Comparison of ENCODE assay signal across 14 cellular contexts in genomic region chr6:109469591-109470189, GRCh38. TPM values are rescaled to one million over a fixed set of nuclear protein-coding genes. Genes with fewer than 3 reads are reported as not detected.
A peak's percentile ranks its signal among the peaks of the same experiment; 100 is the strongest.
DNase-seq lines count a peak whose midpoint lies in the region; ATAC-seq and TF ChIP-seq lines count a peak whose summit lies in the region.
"Had no signal": no experiment of that assay in that cellular context is flagged by ENCODE, and none has a peak within 500 bp of the region (broad histone marks: within the 10 kb centered on the region; RNA-seq: fewer than 3 reads in every experiment).

No MANE protein-coding gene starts in this region.

- H3K27me3 Mint-ChIP-seq in T-helper 1 cell treated with Interleukin-12 subunit alpha and Interleukin-12 subunit beta and Interleukin-4 antibody, amounts not matched to agents 30 μg/mL and 1 μg/mL, for 36 hours (ENCODE audit: low read depth) = no peaks in the 10 kb centered on the region
- no peaks in the 10 kb centered on the region for H3K27me3 Mint-ChIP-seq in activated naive CD4-positive, alpha-beta T cell treated with anti-CD3 and anti-CD28 coated beads, Interleukin-2, amount 50 U/mL, for 24 hours
- H3K27me3 Mint-ChIP-seq in activated naive CD4-positive, alpha-beta T cell treated with anti-CD3 and anti-CD28 coated beads for 36 hours (ENCODE audit: low read depth) = no peaks in the 10 kb centered on the region
- H3K27me3 Mint-ChIP-seq in activated CD8-positive, alpha-beta T cell treated with anti-CD3 and anti-CD28 coated beads for 36 hours = no peaks in the 10 kb centered on the region
- no peaks in the 10 kb centered on the region for H3K27me3 Mint-ChIP-seq in naive thymus-derived CD8-positive, alpha-beta T cell

- peaks cover 81% of the 10 kb centered on the region for H3K36me3 Mint-ChIP-seq in T-helper 1 cell treated with Interleukin-12 subunit alpha and Interleukin-12 subunit beta and Interleukin-4 antibody, amounts not matched to agents 30 μg/mL and 1 μg/mL, for 36 hours (ENCODE audit: low read depth)
- peaks cover 43% of the 10 kb centered on the region for H3K36me3 Mint-ChIP-seq in activated naive CD4-positive, alpha-beta T cell treated with anti-CD3 and anti-CD28 coated beads, Interleukin-2, amount 50 U/mL, for 24 hours
- peaks cover 63% of the 10 kb centered on the region for H3K36me3 Mint-ChIP-seq in activated naive CD4-positive, alpha-beta T cell treated with anti-CD3 and anti-CD28 coated beads for 36 hours (ENCODE audit: low read depth)
- H3K36me3 Mint-ChIP-seq in activated CD8-positive, alpha-beta T cell treated with anti-CD3 and anti-CD28 coated beads for 36 hours (ENCODE audit: low read depth) = peaks cover 80% of the 10 kb centered on the region
- peaks cover 6 to 98% (median 32%) of the 10 kb centered on the region in 3 donors for H3K36me3 Mint-ChIP-seq in naive thymus-derived CD8-positive, alpha-beta T cell

- TF ChIP-seq CTCF in activated CD8-positive, alpha-beta T cell treated with anti-CD3 and anti-CD28 coated beads for 36 hours (IDR thresholded peaks at IDR 0.05) = no peak

- peak overlapping the region; percentile 42 for H3K27ac Mint-ChIP-seq in T-helper 1 cell treated with Interleukin-12 subunit alpha and Interleukin-12 subunit beta and Interleukin-4 antibody, amounts not matched to agents 30 μg/mL and 1 μg/mL, for 36 hours
- H3K27ac Mint-ChIP-seq in activated naive CD4-positive, alpha-beta T cell treated with anti-CD3 and anti-CD28 coated beads, Interleukin-2, amount 50 U/mL, for 24 hours = peak overlapping the region; percentile 49
- H3K27ac Mint-ChIP-seq in activated naive CD4-positive, alpha-beta T cell treated with anti-CD3 and anti-CD28 coated beads for 36 hours = no peak overlapping the region
- peak overlapping the region; percentile 10 for H3K27ac Mint-ChIP-seq in activated CD8-positive, alpha-beta T cell treated with anti-CD3 and anti-CD28 coated beads for 36 hours
- peak overlapping the region; percentile 23 to 90 (median 61) for H3K27ac Mint-ChIP-seq in naive thymus-derived CD8-positive, alpha-beta T cell

- CTCF ChIA-PET in activated naive CD4-positive, alpha-beta T cell treated with anti-CD3 and anti-CD28 coated beads for 36 hours (lab: Charles Lee) = interaction anchor here (0.8 to 1.1 kb wide), 2 partner anchors 9 to 86 kb away, joined by 3 to 5 read pairs; no protein-coding TSS in a partner anchor
- CTCF ChIA-PET in activated CD8-positive, alpha-beta T cell treated with anti-CD3 and anti-CD28 coated beads for 36 hours (lab: Charles Lee) = interaction anchor here (1.0 to 1.7 kb wide), 4 partner anchors 9 to 13 kb away, joined by 3 to 7 read pairs (median 5); partner anchors contain the start of gene MICAL1

- intact Hi-C loops in activated naive CD4-positive, alpha-beta T cell treated with anti-CD3 and anti-CD28 coated beads for 36 hours (cut with micrococcal nuclease) = no loop called here
- intact Hi-C loops in activated CD8-positive, alpha-beta T cell treated with anti-CD3 and anti-CD28 coated beads for 36 hours (cut with micrococcal nuclease) = no loop called here

- POLR2A ChIA-PET in activated CD8-positive, alpha-beta T cell treated with anti-CD3 and anti-CD28 coated beads for 36 hours (lab: Charles Lee) = interaction anchor here (1.0 to 1.7 kb wide), 2 partner anchors 9 kb away, joined by 3 to 4 read pairs; no protein-coding TSS in a partner anchor
- POLR2A ChIA-PET in naive thymus-derived CD8-positive, alpha-beta T cell (lab: Charles Lee) = interaction anchor here (1.1 to 1.4 kb wide), 4 partner anchors 10 to 25 kb away, joined by 3 to 5 read pairs (median 3); partner anchors contain the start of gene ZBTB24

- H3K9me3 Mint-ChIP-seq in T-helper 1 cell treated with Interleukin-12 subunit alpha and Interleukin-12 subunit beta and Interleukin-4 antibody, amounts not matched to agents 30 μg/mL and 1 μg/mL, for 36 hours = no peaks in the 10 kb centered on the region
- H3K9me3 Mint-ChIP-seq in activated naive CD4-positive, alpha-beta T cell treated with anti-CD3 and anti-CD28 coated beads, Interleukin-2, amount 50 U/mL, for 24 hours = no peaks in the 10 kb centered on the region
- no peaks in the 10 kb centered on the region for H3K9me3 Mint-ChIP-seq in activated naive CD4-positive, alpha-beta T cell treated with anti-CD3 and anti-CD28 coated beads for 36 hours
- H3K9me3 Mint-ChIP-seq in activated CD8-positive, alpha-beta T cell treated with anti-CD3 and anti-CD28 coated beads for 36 hours = no peaks in the 10 kb centered on the region
- H3K9me3 Mint-ChIP-seq in naive thymus-derived CD8-positive, alpha-beta T cell = no peaks in the 10 kb centered on the region

- ATAC-seq in activated CD8-positive, alpha-beta T cell treated with anti-CD3 and anti-CD28 coated beads for 36 hours = no peak
- no peak for ATAC-seq in naive thymus-derived CD8-positive, alpha-beta T cell
- no peak for ATAC-seq in GM21367 (IDR thresholded peaks at IDR 0.05; ENCODE audit: unreplicated experiment)

- DNase-seq in T-helper 1 cell (no peak), retina (no peak)
- DNase-seq in activated naive CD4-positive, alpha-beta T cell treated with anti-CD3 and anti-CD28 coated beads for 36 hours = no peak
- DNase-seq in activated CD8-positive, alpha-beta T cell treated with anti-CD3 and anti-CD28 coated beads for 36 hours = no peak
- no peak for DNase-seq in naive thymus-derived CD8-positive, alpha-beta T cell
- DNase-seq: Calu3, MV-4-11, NCI-H1417 treated with DMSO at 0.1 percent for 48 hours, NCI-H2029 treated with DMSO at 0.1 percent for 48 hours, NCI-H510A treated with DMSO at 0.1 percent for 48 hours, Peyer's patch had no signal

- H3K4me3 Mint-ChIP-seq in T-helper 1 cell treated with Interleukin-12 subunit alpha and Interleukin-12 subunit beta and Interleukin-4 antibody, amounts not matched to agents 30 μg/mL and 1 μg/mL, for 36 hours = no peak overlapping the region
- no peak overlapping the region for H3K4me3 Mint-ChIP-seq in activated naive CD4-positive, alpha-beta T cell treated with anti-CD3 and anti-CD28 coated beads, Interleukin-2, amount 50 U/mL, for 24 hours
- H3K4me3 Mint-ChIP-seq in activated naive CD4-positive, alpha-beta T cell treated with anti-CD3 and anti-CD28 coated beads for 36 hours = no peak overlapping the region
- no peak overlapping the region for H3K4me3 Mint-ChIP-seq in activated CD8-positive, alpha-beta T cell treated with anti-CD3 and anti-CD28 coated beads for 36 hours
- H3K4me3 Mint-ChIP-seq in naive thymus-derived CD8-positive, alpha-beta T cell = peak overlapping the region in 1 of 10 donors; percentile 0

- peaks cover 56% of the 10 kb centered on the region for H3K4me1 Mint-ChIP-seq in T-helper 1 cell treated with Interleukin-12 subunit alpha and Interleukin-12 subunit beta and Interleukin-4 antibody, amounts not matched to agents 30 μg/mL and 1 μg/mL, for 36 hours (ENCODE audit: low read depth)
- H3K4me1 Mint-ChIP-seq in activated naive CD4-positive, alpha-beta T cell treated with anti-CD3 and anti-CD28 coated beads, Interleukin-2, amount 50 U/mL, for 24 hours = peaks cover 82% of the 10 kb centered on the region
- H3K4me1 Mint-ChIP-seq in activated naive CD4-positive, alpha-beta T cell treated with anti-CD3 and anti-CD28 coated beads for 36 hours (ENCODE audit: low read depth) = peaks cover 51% of the 10 kb centered on the region
- peaks cover 70% of the 10 kb centered on the region for H3K4me1 Mint-ChIP-seq in activated CD8-positive, alpha-beta T cell treated with anti-CD3 and anti-CD28 coated beads for 36 hours (ENCODE audit: low read depth)
- H3K4me1 Mint-ChIP-seq in naive thymus-derived CD8-positive, alpha-beta T cell = peaks cover 29 to 77% (median 59%) of the 10 kb centered on the region in 4 donors

RNA-seq across cellular contexts. Expression of gene ZBTB24, which starts 13.3 kb away (rescaled TPM):
- total RNA-seq in activated naive CD4-positive, alpha-beta T cell treated with anti-CD3 and anti-CD28 coated beads for 36 hours = 1 to 10 TPM; 6.9 to 7.4 TPM
- total RNA-seq in activated CD8-positive, alpha-beta T cell treated with anti-CD3 and anti-CD28 coated beads for 36 hours = 10 to 100 TPM; 10.5 to 11.8 TPM
- total RNA-seq in naive thymus-derived CD8-positive, alpha-beta T cell = 10 to 100 TPM; 21.1 to 24.7 TPM
- 1 to 10 TPM; 6.6 to 8.8 (median 8.2) TPM for polyA plus RNA-seq in naive thymus-derived CD8-positive, alpha-beta T cell

RNA-seq across cellular contexts. Expression of gene MICAL1, which starts 14.1 kb away (rescaled TPM):
- total RNA-seq in activated naive CD4-positive, alpha-beta T cell treated with anti-CD3 and anti-CD28 coated beads for 36 hours = 10 to 100 TPM; 20.4 to 22.9 TPM
- total RNA-seq in activated CD8-positive, alpha-beta T cell treated with anti-CD3 and anti-CD28 coated beads for 36 hours = 10 to 100 TPM; 17.7 TPM
- 10 to 100 TPM; 56.5 to 60.1 TPM for total RNA-seq in naive thymus-derived CD8-positive, alpha-beta T cell
- polyA plus RNA-seq in naive thymus-derived CD8-positive, alpha-beta T cell = 10 to 100 TPM in 2 of 3 donors, 1 to 10 TPM in 1; 8.9 to 13.8 (median 13.2) TPM

RNA-seq across cellular contexts. Expression of gene SMPD2, which starts 29.2 kb away (rescaled TPM):
- 1 to 10 TPM; 9.4 to 9.7 TPM for total RNA-seq in activated naive CD4-positive, alpha-beta T cell treated with anti-CD3 and anti-CD28 coated beads for 36 hours
- 1 to 10 TPM; 8.7 to 9.6 TPM for total RNA-seq in activated CD8-positive, alpha-beta T cell treated with anti-CD3 and anti-CD28 coated beads for 36 hours
- total RNA-seq in naive thymus-derived CD8-positive, alpha-beta T cell = 10 to 100 TPM; 15.1 to 16.3 TPM
- 1 to 10 TPM; 5.8 to 8.2 (median 6.7) TPM for polyA plus RNA-seq in naive thymus-derived CD8-positive, alpha-beta T cell

RNA-seq across cellular contexts. Expression of gene PPIL6, which starts 29.3 kb away (rescaled TPM):
- under 1 TPM in 1 of 2 experiments, not detected in 1; 0.19 TPM for total RNA-seq in activated naive CD4-positive, alpha-beta T cell treated with anti-CD3 and anti-CD28 coated beads for 36 hours
- total RNA-seq in activated CD8-positive, alpha-beta T cell treated with anti-CD3 and anti-CD28 coated beads for 36 hours = under 1 TPM; 0.27 to 0.38 TPM
- 1 to 10 TPM in 1 of 2 experiments, under 1 TPM in 1; 0.66 to 1.3 TPM for total RNA-seq in naive thymus-derived CD8-positive, alpha-beta T cell
- polyA plus RNA-seq in naive thymus-derived CD8-positive, alpha-beta T cell = 1 to 10 TPM in 1 of 3 donors, under 1 TPM in 2; 0.25 to 1.7 (median 0.63) TPM
